In genomic region chr12:6662906-6663742, GRCh38 we compare ENCODE assay signal across 1 cellular context.
TF ChIP-seq lines count a peak whose summit lies in the region.

TSS of gene ING4 (minus strand) at chr12:6663119. CDS start at chr12:6663101, 18 bp downstream.

TF ChIP-seq in K562, 482 proteins besides CTCF, POLR2A, EP300 and RAD21 (continued from another document and continues in another):
- TF ChIP-seq ZBTB49 (CRISPR knock-in tag; IDR thresholded peaks at IDR 0.05; ENCODE audit: borderline replicate concordance) (no peak), SMAD1 (IDR thresholded peaks at IDR 0.05; ENCODE audit: low read depth, low read length, partially characterized antibody) (no peak), KAT7 (CRISPR knock-in tag; IDR thresholded peaks at IDR 0.05; ENCODE audit: borderline replicate concordance) (no peak), HLTF (IDR thresholded peaks at IDR 0.05) (no peak), ZNF239 (CRISPR knock-in tag; IDR thresholded peaks at IDR 0.05) (no peak), CHD2 (IDR thresholded peaks at IDR 0.05; ENCODE audit: low read depth, low read length) (peak; percentile 30; the same call in 1 of the 2 replicates), HNRNPH1 (optimal IDR thresholded peaks at IDR 0.05; ENCODE audit: low read depth, low read length) (no peak), IRF2 (CRISPR knock-in tag; IDR thresholded peaks at IDR 0.05) (no peak), SAP30 (IDR thresholded peaks at IDR 0.05; ENCODE audit: borderline replicate concordance, insufficient read depth, low read depth, low read length, poor library complexity, severe bottlenecking) (no peak), SMARCB1 (IDR thresholded peaks at IDR 0.05; ENCODE audit: insufficient read length, low read depth) (no peak), MCM3 (IDR thresholded peaks at IDR 0.05) (no peak), MTF1 (CRISPR knock-in tag; IDR thresholded peaks at IDR 0.05; ENCODE audit: borderline replicate concordance) (no peak), HMG20A (CRISPR knock-in tag; conservative IDR thresholded peaks at IDR 0.05) (no peak), ZBTB9 (CRISPR knock-in tag; IDR thresholded peaks at IDR 0.05) (0 out of 2 replicates have a peak, but pooled peaks have one; percentile 47), BRCA1 (IDR thresholded peaks at IDR 0.05) (no peak), BRCA1 (CRISPR knock-in tag; IDR thresholded peaks at IDR 0.05) (no peak), JUN (IDR thresholded peaks at IDR 0.05; ENCODE audit: borderline replicate concordance, low read depth, low read length) (peak; percentile 90), JUN (CRISPR knock-in tag; IDR thresholded peaks at IDR 0.05; ENCODE audit: borderline replicate concordance) (no peak), PKNOX1 (IDR thresholded peaks at IDR 0.05) (peak; percentile 89), ZNF277 (CRISPR knock-in tag; IDR thresholded peaks at IDR 0.05; ENCODE audit: borderline replicate concordance) (no peak), PURB (CRISPR knock-in tag; IDR thresholded peaks at IDR 0.05; ENCODE audit: low read depth) (no peak), ELF2 (CRISPR knock-in tag; IDR thresholded peaks at IDR 0.05) (peak; percentile 100), TCF3 (CRISPR knock-in tag; IDR thresholded peaks at IDR 0.05) (no peak; the same call in 1 of the 2 replicates), TCFL5 (CRISPR knock-in tag; conservative IDR thresholded peaks at IDR 0.05) (no peak), KDM4B (IDR thresholded peaks at IDR 0.05; ENCODE audit: borderline replicate concordance in 2 of 2, low read depth in 1 of 2) (peak in 1 of 2 experiments; percentile 96; a peak in 2 of 4 replicates), NFE2L1 (tag; IDR thresholded peaks at IDR 0.05; ENCODE audit: borderline replicate concordance, low read depth) (no peak), JUND (IDR thresholded peaks at IDR 0.05; ENCODE audit: borderline replicate concordance, low read depth, low read length) (peak; percentile 94), JUND (tag; IDR thresholded peaks at IDR 0.05; ENCODE audit: borderline replicate concordance, low read depth, low read length) (peak; percentile 91), TGIF2 (CRISPR knock-in tag; IDR thresholded peaks at IDR 0.05) (no peak), RFX5 (IDR thresholded peaks at IDR 0.05; ENCODE audit: low read depth, low read length) (peak; percentile 65; the same call in 1 of the 2 replicates), NCOA1 (IDR thresholded peaks at IDR 0.05; ENCODE audit: low read depth) (peak; percentile 76; the same call in 1 of the 2 replicates), MYBL2 (IDR thresholded peaks at IDR 0.05; ENCODE audit: low read depth) (peak; percentile 16; the same call in 1 of the 2 replicates), MYBL2 (CRISPR knock-in tag; IDR thresholded peaks at IDR 0.05; ENCODE audit: borderline replicate concordance) (no peak), ZNF75A (CRISPR knock-in tag; IDR thresholded peaks at IDR 0.05) (no peak), RBM15 (IDR thresholded peaks at IDR 0.05; ENCODE audit: insufficient read depth, low read length) (no peak)
- TF ChIP-seq, protein P1, sequence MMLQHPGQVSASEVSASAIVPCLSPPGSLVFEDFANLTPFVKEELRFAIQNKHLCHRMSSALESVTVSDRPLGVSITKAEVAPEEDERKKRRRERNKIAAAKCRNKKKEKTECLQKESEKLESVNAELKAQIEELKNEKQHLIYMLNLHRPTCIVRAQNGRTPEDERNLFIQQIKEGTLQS (IDR thresholded peaks at IDR 0.05) = peak; percentile 99
- TF ChIP-seq, protein P1 (CRISPR knock-in tag; conservative IDR thresholded peaks at IDR 0.05) = peak; percentile 62; the same call in 1 of the 2 replicates
- TF ChIP-seq, protein P2, sequence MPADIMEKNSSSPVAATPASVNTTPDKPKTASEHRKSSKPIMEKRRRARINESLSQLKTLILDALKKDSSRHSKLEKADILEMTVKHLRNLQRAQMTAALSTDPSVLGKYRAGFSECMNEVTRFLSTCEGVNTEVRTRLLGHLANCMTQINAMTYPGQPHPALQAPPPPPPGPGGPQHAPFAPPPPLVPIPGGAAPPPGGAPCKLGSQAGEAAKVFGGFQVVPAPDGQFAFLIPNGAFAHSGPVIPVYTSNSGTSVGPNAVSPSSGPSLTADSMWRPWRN (IDR thresholded peaks at IDR 0.05; ENCODE audit: low read depth) = no peak
- TF ChIP-seq, protein P3, sequence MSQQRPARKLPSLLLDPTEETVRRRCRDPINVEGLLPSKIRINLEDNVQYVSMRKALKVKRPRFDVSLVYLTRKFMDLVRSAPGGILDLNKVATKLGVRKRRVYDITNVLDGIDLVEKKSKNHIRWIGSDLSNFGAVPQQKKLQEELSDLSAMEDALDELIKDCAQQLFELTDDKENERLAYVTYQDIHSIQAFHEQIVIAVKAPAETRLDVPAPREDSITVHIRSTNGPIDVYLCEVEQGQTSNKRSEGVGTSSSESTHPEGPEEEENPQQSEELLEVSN (IDR thresholded peaks at IDR 0.05; ENCODE audit: borderline replicate concordance in 1 of 2, extremely low read depth in 1 of 2, insufficient read depth in 1 of 2, insufficient read length in 1 of 2, low read depth in 1 of 2, low read length in 1 of 2, poor library complexity in 1 of 2, severe bottlenecking in 1 of 2) = peak; percentile 79
- TF ChIP-seq, protein P4, sequence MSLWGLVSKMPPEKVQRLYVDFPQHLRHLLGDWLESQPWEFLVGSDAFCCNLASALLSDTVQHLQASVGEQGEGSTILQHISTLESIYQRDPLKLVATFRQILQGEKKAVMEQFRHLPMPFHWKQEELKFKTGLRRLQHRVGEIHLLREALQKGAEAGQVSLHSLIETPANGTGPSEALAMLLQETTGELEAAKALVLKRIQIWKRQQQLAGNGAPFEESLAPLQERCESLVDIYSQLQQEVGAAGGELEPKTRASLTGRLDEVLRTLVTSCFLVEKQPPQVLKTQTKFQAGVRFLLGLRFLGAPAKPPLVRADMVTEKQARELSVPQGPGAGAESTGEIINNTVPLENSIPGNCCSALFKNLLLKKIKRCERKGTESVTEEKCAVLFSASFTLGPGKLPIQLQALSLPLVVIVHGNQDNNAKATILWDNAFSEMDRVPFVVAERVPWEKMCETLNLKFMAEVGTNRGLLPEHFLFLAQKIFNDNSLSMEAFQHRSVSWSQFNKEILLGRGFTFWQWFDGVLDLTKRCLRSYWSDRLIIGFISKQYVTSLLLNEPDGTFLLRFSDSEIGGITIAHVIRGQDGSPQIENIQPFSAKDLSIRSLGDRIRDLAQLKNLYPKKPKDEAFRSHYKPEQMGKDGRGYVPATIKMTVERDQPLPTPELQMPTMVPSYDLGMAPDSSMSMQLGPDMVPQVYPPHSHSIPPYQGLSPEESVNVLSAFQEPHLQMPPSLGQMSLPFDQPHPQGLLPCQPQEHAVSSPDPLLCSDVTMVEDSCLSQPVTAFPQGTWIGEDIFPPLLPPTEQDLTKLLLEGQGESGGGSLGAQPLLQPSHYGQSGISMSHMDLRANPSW (CRISPR knock-in tag; IDR thresholded peaks at IDR 0.05) = no peak
- TF ChIP-seq, protein P5, sequence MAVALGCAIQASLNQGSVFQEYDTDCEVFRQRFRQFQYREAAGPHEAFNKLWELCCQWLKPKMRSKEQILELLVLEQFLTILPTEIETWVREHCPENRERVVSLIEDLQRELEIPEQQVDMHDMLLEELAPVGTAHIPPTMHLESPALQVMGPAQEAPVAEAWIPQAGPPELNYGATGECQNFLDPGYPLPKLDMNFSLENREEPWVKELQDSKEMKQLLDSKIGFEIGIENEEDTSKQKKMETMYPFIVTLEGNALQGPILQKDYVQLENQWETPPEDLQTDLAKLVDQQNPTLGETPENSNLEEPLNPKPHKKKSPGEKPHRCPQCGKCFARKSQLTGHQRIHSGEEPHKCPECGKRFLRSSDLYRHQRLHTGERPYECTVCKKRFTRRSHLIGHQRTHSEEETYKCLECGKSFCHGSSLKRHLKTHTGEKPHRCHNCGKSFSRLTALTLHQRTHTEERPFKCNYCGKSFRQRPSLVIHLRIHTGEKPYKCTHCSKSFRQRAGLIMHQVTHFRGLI (CRISPR knock-in tag; IDR thresholded peaks at IDR 0.05) = no peak
- TF ChIP-seq, protein P6, sequence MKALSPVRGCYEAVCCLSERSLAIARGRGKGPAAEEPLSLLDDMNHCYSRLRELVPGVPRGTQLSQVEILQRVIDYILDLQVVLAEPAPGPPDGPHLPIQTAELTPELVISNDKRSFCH (CRISPR knock-in tag; IDR thresholded peaks at IDR 0.05) = no peak
- TF ChIP-seq, protein P6 (tag; IDR thresholded peaks at IDR 0.05) = no peak
- TF ChIP-seq, protein P7, sequence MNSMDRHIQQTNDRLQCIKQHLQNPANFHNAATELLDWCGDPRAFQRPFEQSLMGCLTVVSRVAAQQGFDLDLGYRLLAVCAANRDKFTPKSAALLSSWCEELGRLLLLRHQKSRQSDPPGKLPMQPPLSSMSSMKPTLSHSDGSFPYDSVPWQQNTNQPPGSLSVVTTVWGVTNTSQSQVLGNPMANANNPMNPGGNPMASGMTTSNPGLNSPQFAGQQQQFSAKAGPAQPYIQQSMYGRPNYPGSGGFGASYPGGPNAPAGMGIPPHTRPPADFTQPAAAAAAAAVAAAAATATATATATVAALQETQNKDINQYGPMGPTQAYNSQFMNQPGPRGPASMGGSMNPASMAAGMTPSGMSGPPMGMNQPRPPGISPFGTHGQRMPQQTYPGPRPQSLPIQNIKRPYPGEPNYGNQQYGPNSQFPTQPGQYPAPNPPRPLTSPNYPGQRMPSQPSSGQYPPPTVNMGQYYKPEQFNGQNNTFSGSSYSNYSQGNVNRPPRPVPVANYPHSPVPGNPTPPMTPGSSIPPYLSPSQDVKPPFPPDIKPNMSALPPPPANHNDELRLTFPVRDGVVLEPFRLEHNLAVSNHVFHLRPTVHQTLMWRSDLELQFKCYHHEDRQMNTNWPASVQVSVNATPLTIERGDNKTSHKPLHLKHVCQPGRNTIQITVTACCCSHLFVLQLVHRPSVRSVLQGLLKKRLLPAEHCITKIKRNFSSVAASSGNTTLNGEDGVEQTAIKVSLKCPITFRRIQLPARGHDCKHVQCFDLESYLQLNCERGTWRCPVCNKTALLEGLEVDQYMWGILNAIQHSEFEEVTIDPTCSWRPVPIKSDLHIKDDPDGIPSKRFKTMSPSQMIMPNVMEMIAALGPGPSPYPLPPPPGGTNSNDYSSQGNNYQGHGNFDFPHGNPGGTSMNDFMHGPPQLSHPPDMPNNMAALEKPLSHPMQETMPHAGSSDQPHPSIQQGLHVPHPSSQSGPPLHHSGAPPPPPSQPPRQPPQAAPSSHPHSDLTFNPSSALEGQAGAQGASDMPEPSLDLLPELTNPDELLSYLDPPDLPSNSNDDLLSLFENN (IDR thresholded peaks at IDR 0.05; ENCODE audit: low read depth in 2 of 2, low read length in 2 of 2) = no peak
- TF ChIP-seq, protein P8, sequence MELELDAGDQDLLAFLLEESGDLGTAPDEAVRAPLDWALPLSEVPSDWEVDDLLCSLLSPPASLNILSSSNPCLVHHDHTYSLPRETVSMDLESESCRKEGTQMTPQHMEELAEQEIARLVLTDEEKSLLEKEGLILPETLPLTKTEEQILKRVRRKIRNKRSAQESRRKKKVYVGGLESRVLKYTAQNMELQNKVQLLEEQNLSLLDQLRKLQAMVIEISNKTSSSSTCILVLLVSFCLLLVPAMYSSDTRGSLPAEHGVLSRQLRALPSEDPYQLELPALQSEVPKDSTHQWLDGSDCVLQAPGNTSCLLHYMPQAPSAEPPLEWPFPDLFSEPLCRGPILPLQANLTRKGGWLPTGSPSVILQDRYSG (tag; conservative IDR thresholded peaks at IDR 0.05; ENCODE audit: low read depth) = 0 out of 2 replicates have a peak, but pooled peaks have one; percentile 56
